In the genomic region with DNA sequence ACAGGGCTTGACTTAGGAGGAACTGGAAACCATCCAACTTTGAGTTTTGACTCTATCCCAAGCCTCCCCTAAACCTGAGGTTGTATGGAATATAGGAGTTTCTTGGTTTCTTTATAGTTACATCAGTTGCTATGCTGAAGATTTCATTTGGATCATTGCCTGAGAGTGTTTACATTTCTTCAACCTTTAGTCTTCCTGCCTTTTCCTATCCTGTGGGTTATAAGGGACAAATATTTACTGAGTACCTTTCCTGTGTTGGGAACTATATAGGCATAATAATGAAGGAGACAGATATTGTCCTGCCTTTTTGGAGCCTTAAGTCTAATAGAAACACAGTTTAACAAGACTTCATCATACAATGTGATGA, we compare ENCODE assay signal across 30 cellular contexts. TPM values are rescaled to one million over a fixed set of nuclear protein-coding genes. Genes with fewer than 3 reads are reported as not detected.
DNase-seq lines count a peak whose midpoint lies in the region; ATAC-seq and TF ChIP-seq lines count a peak whose summit lies in the region.
"Had no signal": no experiment of that assay in that cellular context is flagged by ENCODE, and none has a peak within 500 bp of the region (broad histone marks: within the 10 kb centered on the region; RNA-seq: fewer than 3 reads in every experiment).

No MANE protein-coding gene starts in this region.

- ATAC-seq in PC-3 (peak; percentile 54; the same call in 1 of the 2 replicates), GM19035 (IDR thresholded peaks at IDR 0.05; ENCODE audit: unreplicated experiment) (no peak), HG02610 (IDR thresholded peaks at IDR 0.05; ENCODE audit: unreplicated experiment) (no peak)

- H3K4me1 ChIP-seq in PC-3 (ENCODE audit: insufficient read depth, low read length), result 0 out of 2 replicates have a peak, but pooled peaks cover 4% of the 10 kb centered on the region
- H3K4me1 ChIP-seq: heart left ventricle, parathyroid adenoma had no signal

- DNase-seq in EL (peak; percentile 2), PC-3 (no peak), iris pigment epithelial cell (ENCODE audit: low read depth) (peak; percentile 17), A172 (ENCODE audit: low spot score) (no peak)
- DNase-seq: activated CD4-positive, alpha-beta T cell treated with anti-CD3 and anti-CD28 coated beads, Interleukin-2, amount 50 U/mL, for 1 hour; activated gamma-delta T cell; activated naive CD8-positive, alpha-beta T cell treated with anti-CD3 and anti-CD28 coated beads for 36 hours; activated T-cell treated with anti-CD3 and anti-CD28 coated beads, Interleukin-2, amount 50 U/mL, for 24 hours; cortex of kidney; effector memory CD8-positive, alpha-beta T cell; GOT3; heart left ventricle; NCI-H1048; NCI-H510A; spleen; stimulated activated CD8-positive, alpha-beta memory T cell treated with anti-CD3 and anti-CD28 coated beads, Interleukin-4, amount 100 ng/mL, for 48 hours; T1000; testis had no signal

- H3K9me3 Mint-ChIP-seq in nephron, result no peaks in the 10 kb centered on the region
- H3K9me3 Mint-ChIP-seq: activated naive CD8-positive, alpha-beta T cell treated with anti-CD3 and anti-CD28 coated beads for 36 hours; activated T-cell treated with anti-CD3 and anti-CD28 coated beads, Interleukin-2, amount 50 U/mL, for 24 hours; effector memory CD8-positive, alpha-beta T cell; IgD-negative memory B cell; stimulated activated naive CD8-positive, alpha-beta T cell treated with anti-CD3 and anti-CD28 coated beads, Interleukin-15, Interleukin-2, amounts not matched to agents 100 ng/mL and 50 ng/mL, for 24 hours had no signal

- no peak overlapping the region for H3K27ac ChIP-seq in PC-3 (ENCODE audit: low read length)
- H3K27ac ChIP-seq: BLaER1, cardiac muscle cell, heart left ventricle, parathyroid adenoma, RWPE1, SJSA1, spleen, testis had no signal

- POLR2A ChIA-PET in PC-3 (lab: Charles Lee; ENCODE audit: unreplicated experiment), result no interaction called here

- TF ChIP-seq CTCF in PC-3 (conservative IDR thresholded peaks at IDR 0.05; ENCODE audit: low read depth, low read length) (no peak), nephron (IDR thresholded peaks at IDR 0.05; ENCODE audit: unreplicated experiment in 3 of 3) (no peak)

- no peaks in the 10 kb centered on the region for H3K9me2 ChIP-seq in PC-3 (replicated peaks; ENCODE audit: low read length)

- intact Hi-C loops in PC-3 (cut with micrococcal nuclease), result loop anchor here (1.0 kb wide), 2 partner anchors 129 to 337 kb away; no protein-coding TSS in a partner anchor

- peak overlapping the region; percentile 6 to 47 (median 19) for H3K27ac Mint-ChIP-seq in nephron
- H3K27ac Mint-ChIP-seq: activated naive CD8-positive, alpha-beta T cell treated with anti-CD3 and anti-CD28 coated beads for 36 hours; activated T-cell treated with anti-CD3 and anti-CD28 coated beads, Interleukin-2, amount 50 U/mL, for 24 hours; effector memory CD8-positive, alpha-beta T cell; IgD-negative memory B cell; stimulated activated naive CD8-positive, alpha-beta T cell treated with anti-CD3 and anti-CD28 coated beads, Interleukin-15, Interleukin-2, amounts not matched to agents 100 ng/mL and 50 ng/mL, for 24 hours had no signal

- peaks cover 16% of the 10 kb centered on the region for H3K4me1 Mint-ChIP-seq in nephron
- H3K4me1 Mint-ChIP-seq: activated naive CD8-positive, alpha-beta T cell treated with anti-CD3 and anti-CD28 coated beads for 36 hours had no signal

- H3F3A ChIP-seq in PC-3 (ENCODE audit: low read length, unreplicated experiment), result no peaks in the 10 kb centered on the region

- peaks cover 3% of the 10 kb centered on the region for H3K27me3 Mint-ChIP-seq in nephron (ENCODE audit: low read depth)
- H3K27me3 Mint-ChIP-seq: activated naive CD8-positive, alpha-beta T cell treated with anti-CD3 and anti-CD28 coated beads for 36 hours; activated T-cell treated with anti-CD3 and anti-CD28 coated beads, Interleukin-2, amount 50 U/mL, for 24 hours; effector memory CD8-positive, alpha-beta T cell; IgD-negative memory B cell; stimulated activated naive CD8-positive, alpha-beta T cell treated with anti-CD3 and anti-CD28 coated beads, Interleukin-15, Interleukin-2, amounts not matched to agents 100 ng/mL and 50 ng/mL, for 24 hours had no signal

- no peak overlapping the region for H3K9ac ChIP-seq in PC-3 (ENCODE audit: low read length)
- H3K9ac ChIP-seq: BLaER1, parathyroid adenoma had no signal

- H3K27me3 ChIP-seq in PC-3 (ENCODE audit: low read length), result no peaks in the 10 kb centered on the region
- H3K27me3 ChIP-seq: BLaER1, cardiac muscle cell, heart left ventricle, SJSA1, spleen, testis had no signal

- no peaks in the 10 kb centered on the region for H3K36me3 ChIP-seq in PC-3 (ENCODE audit: low read depth, low read length)
- H3K36me3 ChIP-seq: cardiac muscle cell, SJSA1 had no signal

- no TSS peak for BruUV-seq in PC-3 (replicated peaks; lab: Mats Ljungman, UMichigan)

- H3K79me2 ChIP-seq in PC-3 (ENCODE audit: low read length), result no peaks in the 10 kb centered on the region
- H3K79me2 ChIP-seq: parathyroid adenoma had no signal

- H3K4me2 ChIP-seq in PC-3 (ENCODE audit: low read length), result no peak overlapping the region
- H3K4me2 ChIP-seq: BLaER1 had no signal

- CTCF ChIA-PET in PC-3 (lab: Charles Lee), result no interaction called here

- no peaks in the 10 kb centered on the region for H4K20me1 ChIP-seq in PC-3 (ENCODE audit: low read length)
- H4K20me1 ChIP-seq: BLaER1 had no signal

- H3K36me3 Mint-ChIP-seq in nephron (ENCODE audit: low read depth), result peaks cover 12% of the 10 kb centered on the region
- H3K36me3 Mint-ChIP-seq: IgD-negative memory B cell had no signal

- no peak overlapping the region for H3K4me3 ChIP-seq in PC-3 (ENCODE audit: low read length)
- H3K4me3 ChIP-seq: BLaER1, cardiac muscle cell, heart left ventricle, lung, SJSA1, spleen, testis had no signal

- H3K4me3 Mint-ChIP-seq in nephron, result no peak overlapping the region
- H3K4me3 Mint-ChIP-seq: activated naive CD8-positive, alpha-beta T cell treated with anti-CD3 and anti-CD28 coated beads for 36 hours; activated T-cell treated with anti-CD3 and anti-CD28 coated beads, Interleukin-2, amount 50 U/mL, for 24 hours; effector memory CD8-positive, alpha-beta T cell; IgD-negative memory B cell; stimulated activated naive CD8-positive, alpha-beta T cell treated with anti-CD3 and anti-CD28 coated beads, Interleukin-15, Interleukin-2, amounts not matched to agents 100 ng/mL and 50 ng/mL, for 24 hours had no signal

- H2AFZ ChIP-seq in PC-3 (ENCODE audit: low read length), result no peak overlapping the region
- H2AFZ ChIP-seq: parathyroid adenoma had no signal

- no peaks in the 10 kb centered on the region for H3K9me3 ChIP-seq in PC-3 (ENCODE audit: low read length)
- H3K9me3 ChIP-seq: heart left ventricle, SJSA1, spleen, testis had no signal

RNA-seq across cellular contexts. Expression of a gene that starts 17.1 kb away (rescaled TPM):
- 4.2 and 7.7 TPM in 2 replicates for total RNA-seq in PC-3 (2014; rRNA removed)
- total RNA-seq in A172 (2014; rRNA removed; shearing (Covaris generic)), result 2.6 and 3.7 TPM in 2 replicates

RNA-seq across cellular contexts. Expression of a gene that starts 17.5 kb away (rescaled TPM):
- total RNA-seq in PC-3 (2014; rRNA removed), result 71.5 and 133 TPM in 2 replicates
- 233 and 290 TPM in 2 replicates for total RNA-seq in A172 (2014; rRNA removed; shearing (Covaris generic))

RNA-seq across cellular contexts. Expression of a gene that starts 52.5 kb away (rescaled TPM):
- total RNA-seq in PC-3 (2014; rRNA removed), result not detected in 2 replicates
- total RNA-seq in A172 (2014; rRNA removed; shearing (Covaris generic)), result not detected in 2 replicates
- total RNA-seq: activated naive CD8-positive, alpha-beta T cell treated with anti-CD3 and anti-CD28 coated beads for 36 hours; astrocyte; cardiac muscle cell; heart left ventricle; SJSA1; spleen had no signal

Comparison
In these comparisons a context has a peak if more than half of its experiments do, and no peak if none do; other contexts are left out.
1. DNase-seq: peak in EL (single experiment) and iris pigment epithelial cell (single experiment); none in PC-3 (single experiment) and A172 (single experiment).